2 cellular contexts compared by ENCODE assay signal in the genomic region with DNA sequence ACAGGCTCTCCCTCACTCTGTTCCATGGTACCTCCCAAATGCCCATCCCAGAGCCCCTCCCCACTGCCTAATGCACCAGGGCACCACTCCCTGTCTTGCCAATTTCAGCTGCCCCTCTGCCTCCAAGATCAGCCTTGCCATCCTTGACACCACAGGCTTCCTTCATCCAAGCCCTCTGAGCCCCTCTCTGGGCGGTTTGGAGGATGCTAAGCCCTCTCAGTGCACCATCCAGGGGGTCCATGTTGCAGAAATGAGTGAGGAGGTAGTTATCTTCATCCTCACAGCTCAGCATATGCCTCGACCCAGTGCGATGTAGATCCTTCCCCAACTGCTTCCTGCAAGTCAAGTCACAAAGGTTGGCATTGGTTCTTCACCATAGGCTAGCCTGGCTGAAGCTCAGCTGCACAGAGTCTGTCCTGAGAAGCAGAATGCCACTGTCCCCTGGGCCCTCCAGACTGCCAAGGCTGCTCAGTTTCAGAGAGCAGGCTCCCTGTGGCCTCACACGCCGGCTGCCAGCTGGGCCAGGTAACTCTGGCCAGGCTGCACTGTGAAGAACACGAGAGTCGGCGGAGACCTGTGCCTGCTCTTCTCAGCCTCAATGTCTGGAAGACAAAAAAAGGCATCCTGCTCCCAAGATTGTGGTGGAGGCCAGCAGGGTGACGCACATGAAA.
TF ChIP-seq lines count a peak whose summit lies in the region.

No MANE protein-coding gene starts in this region.

TF ChIP-seq in HCT116, 20 proteins besides CTCF, POLR2A, EP300 and RAD21:
- TF ChIP-seq, protein P1, sequence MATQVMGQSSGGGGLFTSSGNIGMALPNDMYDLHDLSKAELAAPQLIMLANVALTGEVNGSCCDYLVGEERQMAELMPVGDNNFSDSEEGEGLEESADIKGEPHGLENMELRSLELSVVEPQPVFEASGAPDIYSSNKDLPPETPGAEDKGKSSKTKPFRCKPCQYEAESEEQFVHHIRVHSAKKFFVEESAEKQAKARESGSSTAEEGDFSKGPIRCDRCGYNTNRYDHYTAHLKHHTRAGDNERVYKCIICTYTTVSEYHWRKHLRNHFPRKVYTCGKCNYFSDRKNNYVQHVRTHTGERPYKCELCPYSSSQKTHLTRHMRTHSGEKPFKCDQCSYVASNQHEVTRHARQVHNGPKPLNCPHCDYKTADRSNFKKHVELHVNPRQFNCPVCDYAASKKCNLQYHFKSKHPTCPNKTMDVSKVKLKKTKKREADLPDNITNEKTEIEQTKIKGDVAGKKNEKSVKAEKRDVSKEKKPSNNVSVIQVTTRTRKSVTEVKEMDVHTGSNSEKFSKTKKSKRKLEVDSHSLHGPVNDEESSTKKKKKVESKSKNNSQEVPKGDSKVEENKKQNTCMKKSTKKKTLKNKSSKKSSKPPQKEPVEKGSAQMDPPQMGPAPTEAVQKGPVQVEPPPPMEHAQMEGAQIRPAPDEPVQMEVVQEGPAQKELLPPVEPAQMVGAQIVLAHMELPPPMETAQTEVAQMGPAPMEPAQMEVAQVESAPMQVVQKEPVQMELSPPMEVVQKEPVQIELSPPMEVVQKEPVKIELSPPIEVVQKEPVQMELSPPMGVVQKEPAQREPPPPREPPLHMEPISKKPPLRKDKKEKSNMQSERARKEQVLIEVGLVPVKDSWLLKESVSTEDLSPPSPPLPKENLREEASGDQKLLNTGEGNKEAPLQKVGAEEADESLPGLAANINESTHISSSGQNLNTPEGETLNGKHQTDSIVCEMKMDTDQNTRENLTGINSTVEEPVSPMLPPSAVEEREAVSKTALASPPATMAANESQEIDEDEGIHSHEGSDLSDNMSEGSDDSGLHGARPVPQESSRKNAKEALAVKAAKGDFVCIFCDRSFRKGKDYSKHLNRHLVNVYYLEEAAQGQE (IDR thresholded peaks at IDR 0.05; ENCODE audit: low read depth): no peak
- TF ChIP-seq EZH2 (IDR thresholded peaks at IDR 0.05): no peak
- TF ChIP-seq CEBPB (IDR thresholded peaks at IDR 0.05; ENCODE audit: low read depth): no peak
- TF ChIP-seq, protein P2, sequence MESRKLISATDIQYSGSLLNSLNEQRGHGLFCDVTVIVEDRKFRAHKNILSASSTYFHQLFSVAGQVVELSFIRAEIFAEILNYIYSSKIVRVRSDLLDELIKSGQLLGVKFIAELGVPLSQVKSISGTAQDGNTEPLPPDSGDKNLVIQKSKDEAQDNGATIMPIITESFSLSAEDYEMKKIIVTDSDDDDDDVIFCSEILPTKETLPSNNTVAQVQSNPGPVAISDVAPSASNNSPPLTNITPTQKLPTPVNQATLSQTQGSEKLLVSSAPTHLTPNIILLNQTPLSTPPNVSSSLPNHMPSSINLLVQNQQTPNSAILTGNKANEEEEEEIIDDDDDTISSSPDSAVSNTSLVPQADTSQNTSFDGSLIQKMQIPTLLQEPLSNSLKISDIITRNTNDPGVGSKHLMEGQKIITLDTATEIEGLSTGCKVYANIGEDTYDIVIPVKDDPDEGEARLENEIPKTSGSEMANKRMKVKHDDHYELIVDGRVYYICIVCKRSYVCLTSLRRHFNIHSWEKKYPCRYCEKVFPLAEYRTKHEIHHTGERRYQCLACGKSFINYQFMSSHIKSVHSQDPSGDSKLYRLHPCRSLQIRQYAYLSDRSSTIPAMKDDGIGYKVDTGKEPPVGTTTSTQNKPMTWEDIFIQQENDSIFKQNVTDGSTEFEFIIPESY (IDR thresholded peaks at IDR 0.05; ENCODE audit: extremely low read depth, insufficient replicate concordance, low read length): no peak
- TF ChIP-seq ZFX (IDR thresholded peaks at IDR 0.05): no peak
- no peak for TF ChIP-seq EZH2phosphoT487 (IDR thresholded peaks at IDR 0.05; ENCODE audit: borderline replicate concordance)
- TF ChIP-seq SRF (IDR thresholded peaks at IDR 0.05; ENCODE audit: low read depth): no peak
- TF ChIP-seq POLR2AphosphoS5 (IDR thresholded peaks at IDR 0.05; ENCODE audit: low read depth, low read length): no peak

TF ChIP-seq in endothelial cell of umbilical vein, 7 proteins besides CTCF, POLR2A, EP300 and RAD21:
- TF ChIP-seq GATA2 (IDR thresholded peaks at IDR 0.05; ENCODE audit: insufficient read depth, insufficient read length, low read depth, low read length): no peak
- no peak for TF ChIP-seq EZH2 (IDR thresholded peaks at IDR 0.05; ENCODE audit: borderline replicate concordance, low read depth, low read length, severe bottlenecking)
- TF ChIP-seq MYC (IDR thresholded peaks at IDR 0.05; ENCODE audit: low read depth, low read length): no peak
- no peak for TF ChIP-seq JUN (IDR thresholded peaks at IDR 0.05; ENCODE audit: borderline replicate concordance, insufficient read depth, insufficient read length, low read depth)
- TF ChIP-seq POLR2AphosphoS5 (IDR thresholded peaks at IDR 0.05; ENCODE audit: insufficient read depth, low read depth, low read length): no peak
- no peak for TF ChIP-seq FOS (IDR thresholded peaks at IDR 0.05; ENCODE audit: borderline replicate concordance, insufficient read depth, low read length)
- TF ChIP-seq, protein P3, sequence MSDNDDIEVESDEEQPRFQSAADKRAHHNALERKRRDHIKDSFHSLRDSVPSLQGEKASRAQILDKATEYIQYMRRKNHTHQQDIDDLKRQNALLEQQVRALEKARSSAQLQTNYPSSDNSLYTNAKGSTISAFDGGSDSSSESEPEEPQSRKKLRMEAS (IDR thresholded peaks at IDR 0.05; ENCODE audit: insufficient read depth, insufficient read length): no peak
TF ChIP-seq in endothelial cell of umbilical vein: peak in this region for 0.
